Comparison of ENCODE assay signal across 13 cellular contexts in genomic region chr1:228465571-228466146, GRCh38. TPM values are rescaled to one million over a fixed set of nuclear protein-coding genes. Genes with fewer than 3 reads are reported as not detected.
DNase-seq lines count a peak whose midpoint lies in the region; ATAC-seq and TF ChIP-seq lines count a peak whose summit lies in the region.
"Had no signal": no experiment of that assay in that cellular context is flagged by ENCODE, and none has a peak within 500 bp of the region (broad histone marks: within the 10 kb centered on the region; RNA-seq: fewer than 3 reads in every experiment).

No MANE protein-coding gene starts in this region.

- DNase-seq in activated effector memory CD4-positive, alpha-beta T cell treated with anti-CD3 and anti-CD28 coated beads, Interleukin-2, amount 50 U/mL, for 16 hours: peak; percentile 65
- no peak for DNase-seq in activated effector memory CD4-positive, alpha-beta T cell treated with Interleukin-2 at 50 U/mL for 16 hours
- no peak for DNase-seq in T-cell
- no peak for DNase-seq in glutamatergic neuron
- DNase-seq in stimulated activated effector memory CD8-positive, alpha-beta T cell treated with anti-CD3 and anti-CD28 coated beads, Interleukin-12 subunit alpha, Interleukin-12 subunit beta, amount 100 ng/mL, for 72 hours (ENCODE audit: low spot score in 2 of 2): peak in 1 of 2 donors; percentile 71
- DNase-seq in OCI-M2 (lab: John Stamatoyannopoulos, UW; ENCODE audit: unreplicated experiment): no peak
- no peak for DNase-seq in stimulated activated naive CD4-positive, alpha-beta T cell treated with Interleukin-2 at 50 U/mL for 16 hours (lab: John Stamatoyannopoulos, UW)
- DNase-seq: C1 segment of cervical spinal cord; NCI-H774; stimulated activated CD4-positive, alpha-beta T cell treated with anti-CD3 and anti-CD28 coated beads, Interleukin-2, amount 100 ng/mL, for 24 hours had no signal

- H3K27ac Mint-ChIP-seq in T-cell (peak overlapping the region; percentile 76 to 85), glutamatergic neuron (ENCODE audit: unreplicated experiment) (peak overlapping the region; percentile 98)
- peak overlapping the region; percentile 40 for H3K27ac Mint-ChIP-seq in stimulated activated effector memory CD8-positive, alpha-beta T cell treated with anti-CD3 and anti-CD28 coated beads, Interleukin-12 subunit alpha, Interleukin-12 subunit beta, amount 100 ng/mL, for 72 hours

- CTCF ChIA-PET in T-cell (lab: Charles Lee): interaction anchor here (0.5 to 1.2 kb wide), 2 partner anchors 21 to 328 kb away, joined by 6 to 13 read pairs; partner anchors contain the start of gene RNF187 (in 1 of the 2)

- no peak for TF ChIP-seq CTCF in glutamatergic neuron (IDR thresholded peaks at IDR 0.05; ENCODE audit: partially characterized antibody, unreplicated experiment)

- peaks cover 16 to 23% of the 10 kb centered on the region in 2 donors for H3K27me3 Mint-ChIP-seq in T-cell
- peaks cover 10% of the 10 kb centered on the region for H3K27me3 Mint-ChIP-seq in glutamatergic neuron (ENCODE audit: unreplicated experiment)

- H3K4me1 Mint-ChIP-seq in T-cell (peaks cover 43 to 48% (median 44%) of the 10 kb centered on the region in 3 donors), glutamatergic neuron (ENCODE audit: low read depth, unreplicated experiment) (peaks cover 13% of the 10 kb centered on the region)
- peaks cover 58% of the 10 kb centered on the region for H3K4me1 Mint-ChIP-seq in stimulated activated effector memory CD8-positive, alpha-beta T cell treated with anti-CD3 and anti-CD28 coated beads, Interleukin-12 subunit alpha, Interleukin-12 subunit beta, amount 100 ng/mL, for 72 hours

- H3K9me3 Mint-ChIP-seq in T-cell (no peaks in the 10 kb centered on the region), glutamatergic neuron (ENCODE audit: unreplicated experiment) (peaks cover 5% of the 10 kb centered on the region)
- no peaks in the 10 kb centered on the region for H3K9me3 Mint-ChIP-seq in stimulated activated effector memory CD8-positive, alpha-beta T cell treated with anti-CD3 and anti-CD28 coated beads, Interleukin-12 subunit alpha, Interleukin-12 subunit beta, amount 100 ng/mL, for 72 hours

- peak overlapping the region; percentile 76 to 83 (median 82) for H3K4me3 Mint-ChIP-seq in T-cell
- H3K4me3 Mint-ChIP-seq in glutamatergic neuron (ENCODE audit: unreplicated experiment): peak overlapping the region; percentile 91
- peak overlapping the region; percentile 86 for H3K4me3 Mint-ChIP-seq in stimulated activated effector memory CD8-positive, alpha-beta T cell treated with anti-CD3 and anti-CD28 coated beads, Interleukin-12 subunit alpha, Interleukin-12 subunit beta, amount 100 ng/mL, for 72 hours

- POLR2A ChIA-PET in T-cell (lab: Charles Lee): no interaction called here

- ATAC-seq in T-cell (replicated peaks in 1 of 4) (peak in 1 of 4 experiments; percentile 14), HG02623 (IDR thresholded peaks at IDR 0.05; ENCODE audit: unreplicated experiment) (no peak)
- peak; percentile 78 for ATAC-seq in stimulated activated effector memory CD8-positive, alpha-beta T cell treated with anti-CD3 and anti-CD28 coated beads, Interleukin-12 subunit alpha, Interleukin-12 subunit beta, amount 100 ng/mL, for 72 hours
- ATAC-seq: HCT116 had no signal

- H3K36me3 Mint-ChIP-seq in T-cell: no peaks in the 10 kb centered on the region
- H3K36me3 Mint-ChIP-seq in glutamatergic neuron (ENCODE audit: unreplicated experiment): no peaks in the 10 kb centered on the region
- peaks cover 27% of the 10 kb centered on the region for H3K36me3 Mint-ChIP-seq in stimulated activated effector memory CD8-positive, alpha-beta T cell treated with anti-CD3 and anti-CD28 coated beads, Interleukin-12 subunit alpha, Interleukin-12 subunit beta, amount 100 ng/mL, for 72 hours

RNA-seq across cellular contexts. Expression of gene RNF187, which starts 21.5 kb away (rescaled TPM):
- 100 to 1,000 TPM in 2 of 5 donors, 10 to 100 TPM in 3; 59.6 to 105 (median 94.9) TPM for total RNA-seq in T-cell
- total RNA-seq in glutamatergic neuron (ENCODE audit: unreplicated experiment): 201 TPM

RNA-seq across cellular contexts. Expression of gene TRIM17, which starts 49.0 kb away (rescaled TPM):
- total RNA-seq in T-cell (1 to 10 TPM in 4 of 5 donors, under 1 TPM in 1; 0.90 to 4.7 (median 1.7) TPM), glutamatergic neuron (ENCODE audit: unreplicated experiment) (not detected)
- total RNA-seq: M059J had no signal

RNA-seq across cellular contexts. Expression of gene TRIM11, which starts 59.0 kb away (rescaled TPM):
- total RNA-seq in T-cell (10 to 100 TPM; 36.4 to 66.6 (median 61.7) TPM), glutamatergic neuron (ENCODE audit: unreplicated experiment) (41.0 TPM)

Comparison
In these comparisons a context has a peak if more than half of its experiments do, and no peak if none do; other contexts are left out.
1. H3K27ac Mint-ChIP-seq: peak in every context shown above with its lines; median percentile 98 in glutamatergic neuron; 80 in T-cell; 40 in stimulated activated effector memory CD8-positive, alpha-beta T cell treated with anti-CD3 and anti-CD28 coated beads, Interleukin-12 subunit alpha, Interleukin-12 subunit beta, amount 100 ng/mL, for 72 hours.